ENCODE assay signal across 11 cellular contexts in genomic region chr11:47178737-47179654, GRCh38. TPM values are rescaled to one million over a fixed set of nuclear protein-coding genes. Genes with fewer than 3 reads are reported as not detected.
A peak's percentile ranks its signal among the peaks of the same experiment; 100 is the strongest.
DNase-seq lines count a peak whose midpoint lies in the region; ATAC-seq and TF ChIP-seq lines count a peak whose summit lies in the region.
"Had no signal": no experiment of that assay in that cellular context is flagged by ENCODE, and none has a peak within 500 bp of the region (broad histone marks: within the 10 kb centered on the region; RNA-seq: fewer than 3 reads in every experiment).

No MANE protein-coding gene starts in this region.

- H2AFZ ChIP-seq in PC-9: no peak overlapping the region

- peak overlapping the region; percentile 47 for H3K27ac Mint-ChIP-seq in activated CD4-positive, alpha-beta T cell treated with anti-CD3 and anti-CD28 coated beads for 36 hours
- peak overlapping the region; percentile 19; the same call in 1 of the 2 replicates for H3K27ac Mint-ChIP-seq in WTC11
- peak overlapping the region in 4 of 6 donors; percentile 33 to 98 (median 58) for H3K27ac Mint-ChIP-seq in immature natural killer cell
- peak overlapping the region; percentile 51 for H3K27ac Mint-ChIP-seq in stimulated activated naive B cell treated with anti-CD40 and anti-IgM and Interleukin-4, amounts not matched to agents 10 μg/mL and 1 μg/mL and 100 μg/mL, for 72 hours

- H3K36me3 Mint-ChIP-seq in activated CD4-positive, alpha-beta T cell treated with anti-CD3 and anti-CD28 coated beads for 36 hours (ENCODE audit: low read depth): peaks cover 7% of the 10 kb centered on the region
- H3K36me3 Mint-ChIP-seq in WTC11 (peaks cover 6% of the 10 kb centered on the region; the same call in 1 of the 2 replicates), immature natural killer cell (no peaks in the 10 kb centered on the region)
- peaks cover 4 to 19% of the 10 kb centered on the region in 2 donors for H3K36me3 Mint-ChIP-seq in stimulated activated naive B cell treated with anti-CD40 and anti-IgM and Interleukin-4, amounts not matched to agents 10 μg/mL and 1 μg/mL and 100 μg/mL, for 72 hours

- no peak overlapping the region for H3K4me2 ChIP-seq in PC-9

- no peak for ATAC-seq in activated CD4-positive, alpha-beta T cell treated with anti-CD3 and anti-CD28 coated beads for 36 hours
- ATAC-seq in WTC11 (no peak), GM21447 (IDR thresholded peaks at IDR 0.05; ENCODE audit: unreplicated experiment) (no peak)
- ATAC-seq in stimulated activated naive B cell treated with anti-CD40 and anti-IgM and Interleukin-4, amounts not matched to agents 10 μg/mL and 1 μg/mL and 100 μg/mL, for 72 hours (replicated peaks): no peak

- H3K27me3 ChIP-seq in PC-9 (ENCODE audit: insufficient read depth, low read depth): no peaks in the 10 kb centered on the region

- H4K20me1 ChIP-seq in PC-9 (ENCODE audit: insufficient read depth): peaks cover 12% of the 10 kb centered on the region

- POLR2A ChIA-PET in activated CD4-positive, alpha-beta T cell treated with anti-CD3 and anti-CD28 coated beads for 36 hours (lab: Charles Lee): interaction anchor here (0.6 to 1.0 kb wide), 2 partner anchors 8 to 42 kb away, joined by 3 to 5 read pairs; no protein-coding TSS in a partner anchor
- POLR2A ChIA-PET in WTC11 (lab: Charles Lee): interaction anchor here (0.6 to 2.9 kb wide), 5 partner anchors 8 to 266 kb away, joined by 3 to 18 read pairs (median 4); partner anchors contain the start of gene DDB2
- POLR2A ChIA-PET in PC-9 (lab: Charles Lee; ENCODE audit: unreplicated experiment): no interaction called here

- no peak overlapping the region for H3K4me3 Mint-ChIP-seq in activated CD4-positive, alpha-beta T cell treated with anti-CD3 and anti-CD28 coated beads for 36 hours
- H3K4me3 Mint-ChIP-seq in WTC11 (no peak overlapping the region), immature natural killer cell (no peak overlapping the region)
- H3K4me3 Mint-ChIP-seq in stimulated activated naive B cell treated with anti-CD40 and anti-IgM and Interleukin-4, amounts not matched to agents 10 μg/mL and 1 μg/mL and 100 μg/mL, for 72 hours: no peak overlapping the region

- no peak for TF ChIP-seq CTCF in WTC11 (IDR thresholded peaks at IDR 0.05)
- TF ChIP-seq CTCF in PC-9 (conservative IDR thresholded peaks at IDR 0.05): no peak

- no peaks in the 10 kb centered on the region for H3K9me2 ChIP-seq in PC-9 (ENCODE audit: insufficient read depth)

- peaks cover 12% of the 10 kb centered on the region for H3K4me1 ChIP-seq in PC-9 (replicated peaks; ENCODE audit: insufficient read depth)

- H3K27ac ChIP-seq in PC-9: no peak overlapping the region

- CTCF ChIA-PET in activated CD4-positive, alpha-beta T cell treated with anti-CD3 and anti-CD28 coated beads for 36 hours (lab: Charles Lee): interaction anchor here (0.6 to 3.5 kb wide), 13 partner anchors 9 to 232 kb away, joined by 3 to 22 read pairs (median 4); partner anchors contain the start of genes ACP2, DDB2 and PACSIN3
- CTCF ChIA-PET in WTC11 (lab: Charles Lee): interaction anchor here (0.7 to 5.7 kb wide), 23 partner anchors 8 to 478 kb away, joined by 3 to 93 read pairs (median 4); partner anchors contain the start of genes ACP2, DDB2, NR1H3 and PACSIN3
- CTCF ChIA-PET in PC-9 (lab: Charles Lee): interaction anchor here (1.1 to 1.6 kb wide), 4 partner anchors 69 to 80 kb away, joined by 3 to 9 read pairs (median 4); partner anchors contain the start of genes ACP2 and NR1H3

- peaks cover 40% of the 10 kb centered on the region for H3K79me2 ChIP-seq in PC-9 (ENCODE audit: low read depth)

- H3K36me3 ChIP-seq in PC-9 (ENCODE audit: low read depth): peaks cover 14% of the 10 kb centered on the region; the same call in 1 of the 2 replicates

- no peak overlapping the region for H3K4me3 ChIP-seq in PC-9

- peaks cover 2% of the 10 kb centered on the region for H3K27me3 Mint-ChIP-seq in activated CD4-positive, alpha-beta T cell treated with anti-CD3 and anti-CD28 coated beads for 36 hours
- H3K27me3 Mint-ChIP-seq in WTC11 (ENCODE audit: low read depth) (no peaks in the 10 kb centered on the region), immature natural killer cell (ENCODE audit: low read depth in 3 of 3) (peaks cover 5 to 25% (median 16%) of the 10 kb centered on the region in 3 donors)
- H3K27me3 Mint-ChIP-seq in stimulated activated naive B cell treated with anti-CD40 and anti-IgM and Interleukin-4, amounts not matched to agents 10 μg/mL and 1 μg/mL and 100 μg/mL, for 72 hours: peaks cover 5 to 8% of the 10 kb centered on the region in 2 donors

- intact Hi-C loops in activated CD4-positive, alpha-beta T cell treated with anti-CD3 and anti-CD28 coated beads for 36 hours (cut with DNase I, micrococcal nuclease): loop anchor here in 1 of 2 experiments (5.0 kb wide), 1 partner anchor 1262 kb away; the partner anchor contains the start of gene PEX16
- intact Hi-C loops in PC-9 (cut with micrococcal nuclease; ENCODE audit: unreplicated experiment): no loop called here

- peaks cover 24% of the 10 kb centered on the region for H3K4me1 Mint-ChIP-seq in activated CD4-positive, alpha-beta T cell treated with anti-CD3 and anti-CD28 coated beads for 36 hours
- peaks cover 16% of the 10 kb centered on the region for H3K4me1 Mint-ChIP-seq in WTC11
- H3K4me1 Mint-ChIP-seq in immature natural killer cell: peaks cover 30 to 32% of the 10 kb centered on the region in 2 donors
- H3K4me1 Mint-ChIP-seq in stimulated activated naive B cell treated with anti-CD40 and anti-IgM and Interleukin-4, amounts not matched to agents 10 μg/mL and 1 μg/mL and 100 μg/mL, for 72 hours: peaks cover 20 to 37% of the 10 kb centered on the region in 2 donors

- no TSS peak for BruUV-seq in PC-9 (replicated peaks; lab: Mats Ljungman, UMichigan)

- peaks cover 44% of the 10 kb centered on the region for H3F3A ChIP-seq in PC-9 (ENCODE audit: insufficient read depth, low read depth)

- DNase-seq in activated CD4-positive, alpha-beta T cell treated with anti-CD3 and anti-CD28 coated beads for 36 hours: no peak
- no peak for DNase-seq in activated CD4-positive, alpha-beta T cell treated with anti-CD3 and anti-CD28 coated beads, Interleukin-2, amount 50 U/mL, for 4 hours
- no peak for DNase-seq in WTC11 (ENCODE audit: low spot score)
- no peak for DNase-seq in immature natural killer cell
- DNase-seq in stimulated activated naive B cell treated with anti-CD40 and anti-IgM and Interleukin-4, amounts not matched to agents 10 μg/mL and 1 μg/mL and 100 μg/mL, for 72 hours: no peak
- no peak for DNase-seq in middle frontal gyrus (ENCODE audit: extremely low spot score, low spot score)
- DNase-seq in PC-9: no peak
- DNase-seq: NCI-H1105, NCI-H510A treated with DMSO at 0.1 percent for 48 hours had no signal

- no peaks in the 10 kb centered on the region for H3K9me3 Mint-ChIP-seq in activated CD4-positive, alpha-beta T cell treated with anti-CD3 and anti-CD28 coated beads for 36 hours (ENCODE audit: low read depth)
- H3K9me3 Mint-ChIP-seq in WTC11 (no peaks in the 10 kb centered on the region), immature natural killer cell (no peaks in the 10 kb centered on the region)
- no peaks in the 10 kb centered on the region for H3K9me3 Mint-ChIP-seq in stimulated activated naive B cell treated with anti-CD40 and anti-IgM and Interleukin-4, amounts not matched to agents 10 μg/mL and 1 μg/mL and 100 μg/mL, for 72 hours

- H3K9me3 ChIP-seq in PC-9 (ENCODE audit: insufficient read depth, low read depth): no peaks in the 10 kb centered on the region

TF ChIP-seq in WTC11, 78 proteins besides CTCF, POLR2A, EP300 and RAD21:
- TF ChIP-seq CREM (CRISPR knock-in tag; IDR thresholded peaks at IDR 0.05): no peak

RNA-seq across cellular contexts. Expression of gene ARFGAP2, which starts 2.3 kb away (rescaled TPM):
- total RNA-seq in activated CD4-positive, alpha-beta T cell treated with anti-CD3 and anti-CD28 coated beads for 36 hours: 10 to 100 TPM; 74.9 to 76.5 TPM
- total RNA-seq in WTC11 (2021) (55.7 to 73.0 TPM (median 60.5 TPM) in 3 replicates), PC-9 (2021) (122 and 130 TPM in 2 replicates)
- 100 to 1,000 TPM; 103 to 137 (median 121) TPM for polyA plus RNA-seq in immature natural killer cell

RNA-seq across cellular contexts. Expression of gene PACSIN3, which starts 7.2 kb away (rescaled TPM):
- 1 to 10 TPM; 4.1 to 5.9 TPM for total RNA-seq in activated CD4-positive, alpha-beta T cell treated with anti-CD3 and anti-CD28 coated beads for 36 hours
- total RNA-seq in WTC11 (2021): 74.5 to 77.1 TPM (median 76.8 TPM) in 3 replicates
- under 1 TPM in 1 of 3 donors, not detected in 2; 0.48 TPM for polyA plus RNA-seq in immature natural killer cell
- 113 and 114 TPM in 2 replicates for total RNA-seq in PC-9 (2021)
- total RNA-seq: mononuclear cell had no signal

RNA-seq across cellular contexts. Expression of gene DDB2, which starts 35.8 kb away (rescaled TPM):
- 100 to 1,000 TPM; 159 to 178 TPM for total RNA-seq in activated CD4-positive, alpha-beta T cell treated with anti-CD3 and anti-CD28 coated beads for 36 hours
- total RNA-seq in WTC11 (2021) (124 to 144 TPM (median 124 TPM) in 3 replicates), PC-9 (2021) (72.3 and 85.2 TPM in 2 replicates)
- polyA plus RNA-seq in immature natural killer cell: 10 to 100 TPM; 27.4 to 39.3 (median 35.4) TPM

Comparison
In these comparisons a context has a peak if more than half of its experiments do, and no peak if none do; other contexts are left out.
1. RNA of gene PACSIN3, which starts 7.2 kb away (total RNA-seq): 113 to 114 TPM in PC-9 and 74.5 to 77.1 TPM in WTC11; 4.1 to 5.9 TPM in activated CD4-positive, alpha-beta T cell treated with anti-CD3 and anti-CD28 coated beads for 36 hours; every median in the first group is over 10 times any median in the second.
2. Peak in every context shown above with its lines, with median percentiles within 50 percentile points of each other: H3K27ac Mint-ChIP-seq.